ENCODE assay signal across 22 cellular contexts in the genomic region with DNA sequence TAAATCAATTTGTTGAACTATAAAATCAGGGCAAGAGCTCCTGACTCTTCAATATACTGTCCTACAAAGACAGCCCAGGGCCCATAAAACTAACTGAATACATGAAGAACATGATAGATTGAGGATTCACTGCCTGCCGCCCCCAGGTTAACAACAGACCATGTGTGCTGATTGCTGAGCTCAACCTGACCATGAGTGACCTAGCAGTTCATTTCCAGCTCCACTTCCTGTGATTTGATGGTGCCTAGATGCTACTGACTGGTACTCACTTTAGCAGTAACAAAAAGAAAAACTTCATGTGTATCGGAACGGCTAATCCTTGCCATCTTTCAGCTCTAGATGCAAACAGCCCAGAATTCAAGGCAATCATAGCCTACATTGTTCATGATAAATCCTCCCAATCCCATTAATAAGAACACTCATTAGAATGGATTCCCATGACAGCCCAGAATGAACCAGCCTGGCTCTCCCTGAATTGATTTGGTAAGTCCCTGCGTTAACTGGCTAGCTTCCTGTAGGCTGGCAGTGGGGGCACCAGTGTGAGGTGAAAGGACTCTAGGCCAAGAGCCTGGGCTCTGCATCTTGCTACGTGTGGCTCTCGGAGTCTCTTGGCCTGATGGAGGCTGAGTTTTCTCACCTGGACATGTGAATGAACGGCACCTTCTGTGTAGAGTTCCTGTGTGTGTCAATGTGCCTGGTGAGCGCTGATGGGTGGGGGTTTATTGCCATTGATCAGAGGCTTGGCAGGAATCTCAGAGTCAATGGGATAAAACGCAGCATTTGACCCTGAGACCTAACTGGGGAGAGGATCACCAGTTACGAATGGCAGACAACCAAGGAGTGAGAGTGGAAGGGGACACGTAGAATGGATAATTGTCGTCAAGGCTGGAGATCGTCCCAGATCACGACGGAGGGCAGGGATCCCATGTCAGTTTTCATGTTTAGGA. TPM values are rescaled to one million over a fixed set of nuclear protein-coding genes. Genes with fewer than 3 reads are reported as not detected.
A peak's percentile ranks its signal among the peaks of the same experiment; 100 is the strongest.
DNase-seq lines count a peak whose midpoint lies in the region; FAIRE-seq and TF ChIP-seq lines count a peak whose summit lies in the region.
"Had no signal": no experiment of that assay in that cellular context is flagged by ENCODE, and none has a peak within 500 bp of the region (broad histone marks: within the 10 kb centered on the region; RNA-seq: fewer than 3 reads in every experiment).

No MANE protein-coding gene starts in this region.

- POLR2A ChIA-PET in activated CD4-positive, alpha-beta memory T cell treated with anti-CD3 and anti-CD28 coated beads, Interleukin-2, amount 10 ng/mL, durations not matched to agents 7 days and 5 days (lab: Charles Lee) = interaction anchor here (1.0 to 2.0 kb wide), 5 partner anchors 8 to 102 kb away, joined by 3 to 13 read pairs (median 4); a partner anchor contains a TSS

- H3K9me3 Mint-ChIP-seq in brain = peaks cover 7 to 17% (median 9%) of the 10 kb centered on the region in 5 experiments
- H3K9me3 Mint-ChIP-seq in nephron = peaks cover 10% of the 10 kb centered on the region
- peaks cover 23% of the 10 kb centered on the region for H3K9me3 Mint-ChIP-seq in activated CD4-positive, alpha-beta memory T cell treated with anti-CD3 and anti-CD28 coated beads, Interleukin-2, amount 10 ng/mL, durations not matched to agents 7 days and 5 days
- H3K9me3 Mint-ChIP-seq: central memory CD8-positive, alpha-beta T cell had no signal

- peak; percentile 61 for FAIRE-seq in GM12891 (lab: Jason Lieb, UNC)
- FAIRE-seq: RCC 7860 had no signal

- peaks cover 5% of the 10 kb centered on the region for H3K36me3 Mint-ChIP-seq in brain
- no peaks in the 10 kb centered on the region for H3K36me3 Mint-ChIP-seq in nephron (ENCODE audit: low read depth)
- H3K36me3 Mint-ChIP-seq in activated CD4-positive, alpha-beta memory T cell treated with anti-CD3 and anti-CD28 coated beads, Interleukin-2, amount 10 ng/mL, durations not matched to agents 7 days and 5 days (ENCODE audit: low read depth) = peaks cover 6% of the 10 kb centered on the region
- H3K36me3 Mint-ChIP-seq: CD8-positive, alpha-beta T cell had no signal

- DNase-seq in NCI-H2171 treated with DMSO at 0.1 percent for 48 hours (lab: John Stamatoyannopoulos, UW) (peak; percentile 33), NCI-H2171 (lab: John Stamatoyannopoulos, UW) (no peak), GM12891 (ENCODE audit: insufficient read length, low spot score) (no peak), DMS53 (lab: John Stamatoyannopoulos, UW) (no peak)
- DNase-seq in activated CD4-positive, alpha-beta memory T cell treated with anti-CD3 and anti-CD28 coated beads, Interleukin-2, amount 10 ng/mL, durations not matched to agents 7 days and 5 days = no peak
- DNase-seq in activated CD8-positive, alpha-beta memory T cell treated with anti-CD3 and anti-CD28 coated beads for 24 hours = no peak
- DNase-seq: activated effector memory CD4-positive, alpha-beta T cell treated with Interleukin-2 at 50 U/mL for 16 hours; CD8-positive, alpha-beta T cell; GM23248; HFFc6; islet precursor cell; NCI-H146; NCI-H748 treated with DMSO at 0.1 percent for 48 hours; SIG-M5; stimulated activated naive CD4-positive, alpha-beta T cell treated with Interleukin-2 at 50 U/mL for 16 hours; T1000; upper lobe of right lung had no signal

- H3K27me3 Mint-ChIP-seq in brain (peaks cover 2% of the 10 kb centered on the region), nephron (ENCODE audit: low read depth) (peaks cover 3% of the 10 kb centered on the region)
- H3K27me3 Mint-ChIP-seq in activated CD4-positive, alpha-beta memory T cell treated with anti-CD3 and anti-CD28 coated beads, Interleukin-2, amount 10 ng/mL, durations not matched to agents 7 days and 5 days = peaks cover 3% of the 10 kb centered on the region
- H3K27me3 Mint-ChIP-seq: central memory CD8-positive, alpha-beta T cell had no signal

- CTCF ChIA-PET in activated CD4-positive, alpha-beta memory T cell treated with anti-CD3 and anti-CD28 coated beads, Interleukin-2, amount 10 ng/mL, durations not matched to agents 7 days and 5 days (lab: Charles Lee) = interaction anchor here (0.6 kb wide), 1 partner anchor 12 kb away, joined by 3 read pairs; no protein-coding TSS in a partner anchor

- TF ChIP-seq CTCF in brain (conservative IDR thresholded peaks at IDR 0.05) (no peak), nephron (IDR thresholded peaks at IDR 0.05; ENCODE audit: unreplicated experiment in 3 of 3) (no peak)

- peak overlapping the region in 1 of 5 experiments; percentile 4 for H3K4me3 Mint-ChIP-seq in brain
- no peak overlapping the region for H3K4me3 Mint-ChIP-seq in nephron
- no peak overlapping the region for H3K4me3 Mint-ChIP-seq in activated CD4-positive, alpha-beta memory T cell treated with anti-CD3 and anti-CD28 coated beads, Interleukin-2, amount 10 ng/mL, durations not matched to agents 7 days and 5 days
- H3K4me3 Mint-ChIP-seq: CD8-positive, alpha-beta T cell; central memory CD8-positive, alpha-beta T cell; dendritic cell treated with granulocyte-macrophage colony-stimulating factor and Interleukin-4, amounts not matched to agents 40 ng/mL and 50 ng/mL, for 4 days; HFFc6 had no signal

- H3K4me1 Mint-ChIP-seq in brain (peaks cover 25% of the 10 kb centered on the region), nephron (peaks cover 24% of the 10 kb centered on the region)
- H3K4me1 Mint-ChIP-seq in activated CD4-positive, alpha-beta memory T cell treated with anti-CD3 and anti-CD28 coated beads, Interleukin-2, amount 10 ng/mL, durations not matched to agents 7 days and 5 days = peaks cover 33% of the 10 kb centered on the region

- H3K27ac Mint-ChIP-seq in brain (peak overlapping the region in 4 of 5 experiments; percentile 13 to 91 (median 90)), nephron (peak overlapping the region in 2 of 3 experiments; percentile 7 to 20)
- no peak overlapping the region for H3K27ac Mint-ChIP-seq in activated CD4-positive, alpha-beta memory T cell treated with anti-CD3 and anti-CD28 coated beads, Interleukin-2, amount 10 ng/mL, durations not matched to agents 7 days and 5 days
- H3K27ac Mint-ChIP-seq: CD8-positive, alpha-beta T cell; dendritic cell treated with granulocyte-macrophage colony-stimulating factor and Interleukin-4, amounts not matched to agents 40 ng/mL and 50 ng/mL, for 4 days; HFFc6 had no signal

- no peak for TF ChIP-seq POLR2A in GM12891 (IDR thresholded peaks at IDR 0.05; ENCODE audit: low read depth, low read length)

TF ChIP-seq in GM12891, 5 proteins besides CTCF, POLR2A, EP300 and RAD21:
- no peak for TF ChIP-seq POLR2AphosphoS5 (IDR thresholded peaks at IDR 0.05; ENCODE audit: low read depth, low read length)
- TF ChIP-seq POU2F2 (IDR thresholded peaks at IDR 0.05; ENCODE audit: low read depth, low read length) = no peak
- no peak for TF ChIP-seq PAX5 (IDR thresholded peaks at IDR 0.05; ENCODE audit: insufficient read depth, low read length, severe bottlenecking)
- TF ChIP-seq SPI1 (IDR thresholded peaks at IDR 0.05; ENCODE audit: low read depth, low read length) = no peak
- TF ChIP-seq TAF1 (IDR thresholded peaks at IDR 0.05; ENCODE audit: low read depth, low read length) = no peak

RNA-seq across cellular contexts. Expression of a gene that starts 9.3 kb away (rescaled TPM):
- polyA plus RNA-seq in GM12891 (2012; ENCODE audit: low read depth, missing spikeins) = 47.3 TPM
- 88.5 TPM for polyA plus RNA-seq in brain (ENCODE audit: insufficient read depth, low read depth, low replicate concordance)
- total RNA-seq in activated CD4-positive, alpha-beta memory T cell treated with anti-CD3 and anti-CD28 coated beads, Interleukin-2, amount 10 ng/mL, durations not matched to agents 7 days and 5 days = 100 to 1,000 TPM; 199 TPM
